Comparison of ENCODE assay signal across 16 cellular contexts in genomic region chr3:195773956-195774537, GRCh38. TPM values are rescaled to one million over a fixed set of nuclear protein-coding genes. Genes with fewer than 3 reads are reported as not detected.
DNase-seq lines count a peak whose midpoint lies in the region; ATAC-seq and TF ChIP-seq lines count a peak whose summit lies in the region.
"Had no signal": no experiment of that assay in that cellular context is flagged by ENCODE, and none has a peak within 500 bp of the region (broad histone marks: within the 10 kb centered on the region; RNA-seq: fewer than 3 reads in every experiment).

No MANE protein-coding gene starts in this region.

- intact Hi-C loops in Panc1 (cut with micrococcal nuclease; ENCODE audit: unreplicated experiment) (no loop called here), left colon (cut with DNase I, micrococcal nuclease) (no loop called here), sigmoid colon (cut with DNase I) (no loop called here)

- peak; percentile 53 for ATAC-seq in Panc1
- ATAC-seq in left colon = peak; percentile 22
- ATAC-seq in GM21576 (IDR thresholded peaks at IDR 0.05; ENCODE audit: unreplicated experiment) = no peak

- no peaks in the 10 kb centered on the region for H3K36me3 ChIP-seq in Panc1 (ENCODE audit: control insufficient read depth, insufficient read depth, low read length)
- no peaks in the 10 kb centered on the region for H3K36me3 ChIP-seq in sigmoid colon

- WGBS in sigmoid colon, 2 donors = 91 to 94% methylated on average over 23 of the region's 23 CpGs

- H3K4me3 ChIP-seq in Panc1 (ENCODE audit: low read depth in 2 of 2, low read length in 2 of 2) = no peak overlapping the region
- no peak overlapping the region for H3K4me3 ChIP-seq in sigmoid colon
- H3K4me3 ChIP-seq: A549, GM23248 had no signal

- TF ChIP-seq EP300 in sigmoid colon (IDR thresholded peaks at IDR 0.05) = no peak

- H3K9me3 ChIP-seq in Panc1 (ENCODE audit: control insufficient read depth, insufficient read depth, low read depth, low read length) (no peaks in the 10 kb centered on the region), sigmoid colon (peaks cover 0 to 4% (median 0%) of the 10 kb centered on the region in 4 donors)
- H3K9me3 ChIP-seq: A549 had no signal

- H3K27ac ChIP-seq in Panc1 (ENCODE audit: low read length) = no peak overlapping the region
- no peak overlapping the region for H3K27ac ChIP-seq in sigmoid colon
- H3K27ac ChIP-seq: A549, GM23248, KMS-11 had no signal

- H3K27me3 ChIP-seq in Panc1 (ENCODE audit: control insufficient read depth, insufficient read depth, low read length) = no peaks in the 10 kb centered on the region
- H3K27me3 ChIP-seq in sigmoid colon = no peaks in the 10 kb centered on the region

- DNase-seq in 8988T (peak; percentile 27), Panc1 (ENCODE audit: low read depth, low spot score) (no peak), left colon (no peak), sigmoid colon (peak; percentile 46), SIG-M5 treated with dmso at 0.1 percent for 504 hours (lab: John Stamatoyannopoulos, UW; ENCODE audit: unreplicated experiment) (no peak)
- DNase-seq in stimulated activated CD4-positive, alpha-beta T cell treated with anti-CD3 and anti-CD28 coated beads, Interleukin-4, amount 100 ng/mL, for 24 hours = no peak
- DNase-seq: GF-D8, NCI-H187, SHP77 had no signal

- no peaks in the 10 kb centered on the region for H3K4me1 ChIP-seq in Panc1 (ENCODE audit: control insufficient read depth, insufficient read depth, low read length)
- H3K4me1 ChIP-seq in sigmoid colon = no peaks in the 10 kb centered on the region
- H3K4me1 ChIP-seq: A549 had no signal

- CTCF ChIA-PET in Panc1 (lab: Charles Lee) = no interaction called here

- in situ Hi-C loops in Panc1 (cut with HindIII; ENCODE audit: low pct_unique_long_range_greater_than_20kb, low sequenced_read_pairs) = no loop called here

- no peak for TF ChIP-seq POLR2A in sigmoid colon (IDR thresholded peaks at IDR 0.05)

- no TSS peak for BruUV-seq in Panc1 (replicated peaks; lab: Mats Ljungman, UMichigan)

- POLR2A ChIA-PET in Panc1 (lab: Charles Lee) = no interaction called here

- TF ChIP-seq CTCF in Panc1 (IDR thresholded peaks at IDR 0.05) (no peak), sigmoid colon (IDR thresholded peaks at IDR 0.05) (no peak)

RNA-seq across cellular contexts. Expression of gene MUC4, which starts 37.7 kb away (rescaled TPM):
- total RNA-seq in Panc1 (2021; ENCODE audit: unreplicated experiment) = 0.03 TPM
- not detected for polyA plus RNA-seq in Panc1 (2012; ENCODE audit: insufficient read length)
- total RNA-seq in left colon = 100 to 1,000 TPM; 114 to 356 TPM
- total RNA-seq in sigmoid colon = 1 to 10 TPM in 1 of 4 donors, under 1 TPM in 2, not detected in 1; under 0.01 to 6.4 (median 0.36) TPM
- polyA plus RNA-seq in sigmoid colon = 100 to 1,000 TPM in 1 of 3 donors, 1 to 10 TPM in 2; 8.4 to 195 (median 8.8) TPM
- total RNA-seq: CD4-positive, alpha-beta T cell; GM23248; RPMI7951 had no signal
- polyA plus RNA-seq: BJ, GM23248 had no signal

RNA-seq across cellular contexts. Expression of gene MUC20, which starts 53.3 kb away (rescaled TPM):
- total RNA-seq in Panc1 (2021; ENCODE audit: unreplicated experiment) = not detected
- not detected for polyA plus RNA-seq in Panc1 (2012; ENCODE audit: insufficient read length)
- 100 to 1,000 TPM; 110 to 115 TPM for total RNA-seq in left colon
- total RNA-seq in sigmoid colon = 10 to 100 TPM in 2 of 4 donors, 1 to 10 TPM in 2; 2.9 to 20.8 (median 7.1) TPM
- 10 to 100 TPM in 2 of 3 donors, 1 to 10 TPM in 1; 7.8 to 48.7 (median 13.9) TPM for polyA plus RNA-seq in sigmoid colon
- total RNA-seq: GM23248, RPMI7951 had no signal
- polyA plus RNA-seq: GM23248 had no signal

Comparison
In these comparisons a context has a peak if more than half of its experiments do, and no peak if none do; other contexts are left out.
1. DNase-seq: peak in 8988T (single experiment) and sigmoid colon (single experiment); none in Panc1 (single experiment), left colon (0 of 2), stimulated activated CD4-positive, alpha-beta T cell treated with anti-CD3 and anti-CD28 coated beads, Interleukin-4, amount 100 ng/mL, for 24 hours (single experiment) and SIG-M5 treated with dmso at 0.1 percent for 504 hours (single experiment).
2. RNA of gene MUC4, which starts 37.7 kb away (total RNA-seq): 114 to 356 TPM in left colon; under 0.01 to 6.4 TPM in sigmoid colon and 0.03 TPM in Panc1 (single experiment); every median in the first group is over 10 times any median in the second.
3. RNA of gene MUC20, which starts 53.3 kb away (total RNA-seq): 110 to 115 TPM in left colon; 2.9 to 20.8 TPM in sigmoid colon and not detected in Panc1 (single experiment); every median in the first group is over 4 times any median in the second.